8 cellular contexts compared by ENCODE assay signal in genomic region chr13:46553886-46554855, GRCh38. TPM values are rescaled to one million over a fixed set of nuclear protein-coding genes. Genes with fewer than 3 reads are reported as not detected.
DNase-seq lines count a peak whose midpoint lies in the region; ATAC-seq and TF ChIP-seq lines count a peak whose summit lies in the region.

No MANE protein-coding gene starts in this region.

- no peak for TF ChIP-seq POLR2A in spleen (IDR thresholded peaks at IDR 0.05)

- peak overlapping the region; percentile 94 for H3K9ac ChIP-seq in mammary epithelial cell (ENCODE audit: insufficient read depth, low read length)

- in situ Hi-C loops in mammary epithelial cell (cut with MboI; ENCODE audit: low sequenced_read_pairs in 2 of 2) = loop anchor here in 1 of 2 donors (10.0 kb wide), 1 partner anchor 171 kb away; no protein-coding TSS in a partner anchor

- under 1% methylated on average over 46 of the region's 75 CpGs for WGBS in mammary epithelial cell (ENCODE audit: low coverage, missing lambda C conversion rate)
- WGBS in spleen, 5 donors = 0 to 2% (median 1%) methylated on average over 29 to 75 of the region's 75 CpGs

- H3K36me3 ChIP-seq in WERI-Rb-1 = peaks cover 10% of the 10 kb centered on the region; the same call in 1 of the 2 replicates
- no peaks in the 10 kb centered on the region for H3K36me3 ChIP-seq in mammary epithelial cell (ENCODE audit: insufficient read depth, low read length)
- no peaks in the 10 kb centered on the region for H3K36me3 ChIP-seq in spleen

- DNase-seq in GM10266 (ENCODE audit: extremely low spot score) (peak; percentile 55), NCI-H1092 treated with DMSO at 0.1 percent for 48 hours (lab: John Stamatoyannopoulos, UW) (peak; percentile 57), WERI-Rb-1 (peak; percentile 76), mammary epithelial cell (peak; percentile 89), iris pigment epithelial cell (ENCODE audit: low read depth) (peak; percentile 91), spleen (peak; percentile 93), NCI-H128 (lab: John Stamatoyannopoulos, UW; ENCODE audit: unreplicated experiment) (no peak)

- H4K20me1 ChIP-seq in mammary epithelial cell (ENCODE audit: insufficient read depth, low read length) = peaks cover 4% of the 10 kb centered on the region

- intact Hi-C loops in mammary epithelial cell (cut with micrococcal nuclease) = loop anchor here (2.0 to 5.0 kb wide), 3 partner anchors 39 to 103 kb away; no protein-coding TSS in a partner anchor
- intact Hi-C loops in spleen (cut with DNase I; ENCODE audit: low total_unique reads) = loop anchor here (10.0 kb wide), 1 partner anchor 131 kb away; no protein-coding TSS in a partner anchor

- dilution Hi-C loops in mammary epithelial cell (cut with HindIII; ENCODE audit: low sequenced_read_pairs) = no loop called here

- H3K27me3 ChIP-seq in WERI-Rb-1 (ENCODE audit: insufficient read depth, low read depth, severe bottlenecking) (no peaks in the 10 kb centered on the region), mammary epithelial cell (ENCODE audit: insufficient read depth, low read length) (no peaks in the 10 kb centered on the region), spleen (replicated peaks in 1 of 7) (no peaks in the 10 kb centered on the region)

- peak; percentile 56 for ATAC-seq in HG02571 (IDR thresholded peaks at IDR 0.05; ENCODE audit: unreplicated experiment)

- H3K27ac ChIP-seq in WERI-Rb-1 = peak overlapping the region; percentile 99
- peak overlapping the region; percentile 88 for H3K27ac ChIP-seq in mammary epithelial cell (ENCODE audit: insufficient read depth, low read depth, low read length)
- H3K27ac ChIP-seq in spleen = peak overlapping the region; percentile 76 to 94 (median 92)

- BruUV-seq in mammary epithelial cell (replicated peaks; lab: Mats Ljungman, UMichigan) = TSS peak; percentile 86

- peak overlapping the region; percentile 97 for H2AFZ ChIP-seq in mammary epithelial cell (ENCODE audit: low read depth, low read length)

- H3K4me1 ChIP-seq in mammary epithelial cell (ENCODE audit: insufficient read depth, low read length) (peaks cover 13% of the 10 kb centered on the region), spleen (peaks cover 17 to 71% (median 53%) of the 10 kb centered on the region in 6 donors)

- peak overlapping the region; percentile 80 for H3K4me2 ChIP-seq in mammary epithelial cell (ENCODE audit: insufficient read depth, low read depth, low read length)

- CTCF ChIA-PET in mammary epithelial cell (lab: Charles Lee; ENCODE audit: low non-redundant PET) = no interaction called here

- peaks cover 66% of the 10 kb centered on the region for H3K79me2 ChIP-seq in mammary epithelial cell (ENCODE audit: insufficient read depth, low read length)

- H3K9me3 ChIP-seq in WERI-Rb-1 (ENCODE audit: severe bottlenecking) (no peaks in the 10 kb centered on the region), mammary epithelial cell (replicated peaks; ENCODE audit: insufficient read depth, low read length) (no peaks in the 10 kb centered on the region), spleen (no peaks in the 10 kb centered on the region)

- no peak for TF ChIP-seq CTCF in GM10266 (IDR thresholded peaks at IDR 0.05; ENCODE audit: control insufficient read depth, insufficient read depth, low read depth, missing control alignments)
- peak; percentile 41 for TF ChIP-seq CTCF in WERI-Rb-1 (IDR thresholded peaks at IDR 0.05; ENCODE audit: low read depth, low read length)
- peak; percentile 3 to 31 for TF ChIP-seq CTCF in mammary epithelial cell (conservative IDR thresholded peaks at IDR 0.05 in 1 of 2, IDR thresholded peaks at IDR 0.05 in 1 of 2; ENCODE audit: extremely low read depth in 1 of 2, insufficient read depth in 1 of 2, low read depth in 1 of 2, low read length in 2 of 2)
- TF ChIP-seq CTCF in spleen (IDR thresholded peaks at IDR 0.05 in 8 of 11, conservative IDR thresholded peaks at IDR 0.05 in 3 of 11) = peak in 9 of 11 experiments; percentile 23 to 46 (median 36)

- H3K4me3 ChIP-seq in WERI-Rb-1 (ENCODE audit: low read depth, low read length) = peak overlapping the region; percentile 99
- H3K4me3 ChIP-seq in mammary epithelial cell (replicated peaks in 1 of 3; ENCODE audit: insufficient read depth in 1 of 3, low read depth in 2 of 3, low read length in 3 of 3) = peak overlapping the region; percentile 91 to 98 (median 96)
- peak overlapping the region; percentile 76 to 100 (median 98) for H3K4me3 ChIP-seq in spleen

RNA-seq across cellular contexts. Expression of gene LRCH1, which starts 1.2 kb away (rescaled TPM):
- total RNA-seq in mammary epithelial cell = 10 to 100 TPM; 13.2 to 21.2 TPM
- 10.3 TPM for polyA plus RNA-seq in mammary epithelial cell
- polyA minus RNA-seq in mammary epithelial cell = 20.1 TPM
- total RNA-seq in spleen = 10 to 100 TPM; 31.0 to 41.6 (median 38.6) TPM
- polyA plus RNA-seq in spleen = 10 to 100 TPM in 1 of 3 donors, 1 to 10 TPM in 2; 7.4 to 10.0 (median 7.4) TPM
